9 cellular contexts compared by ENCODE assay signal in genomic region chr3:69948246-69948862, GRCh38. TPM values are rescaled to one million over a fixed set of nuclear protein-coding genes. Genes with fewer than 3 reads are reported as not detected.
DNase-seq lines count a peak whose midpoint lies in the region; ATAC-seq and TF ChIP-seq lines count a peak whose summit lies in the region.
"Had no signal": no experiment of that assay in that cellular context is flagged by ENCODE, and none has a peak within 500 bp of the region (broad histone marks: within the 10 kb centered on the region; RNA-seq: fewer than 3 reads in every experiment).

No MANE protein-coding gene starts in this region.

- H3K4me3 ChIP-seq in choroid plexus epithelial cell (ENCODE audit: low read depth, low read length) (no peak overlapping the region), mucosa of descending colon (no peak overlapping the region)
- H3K4me3 ChIP-seq: BLaER1 had no signal

- TF ChIP-seq CTCF in choroid plexus epithelial cell (conservative IDR thresholded peaks at IDR 0.05; ENCODE audit: low read depth, low read length) (peak; percentile 61), mucosa of descending colon (IDR thresholded peaks at IDR 0.05) (peak; percentile 46)

- peak; percentile 60 for ATAC-seq in mucosa of descending colon
- ATAC-seq in GM18517 (IDR thresholded peaks at IDR 0.05; ENCODE audit: unreplicated experiment): no peak
- no peak for ATAC-seq in GM19351 (IDR thresholded peaks at IDR 0.05; ENCODE audit: unreplicated experiment)
- ATAC-seq in HG03108 (IDR thresholded peaks at IDR 0.05; ENCODE audit: unreplicated experiment): no peak

- intact Hi-C loops in mucosa of descending colon (cut with DNase I, micrococcal nuclease): loop anchor here (5.0 to 10.0 kb wide), 2 partner anchors 254 to 256 kb away; no protein-coding TSS in a partner anchor

- H3K9me3 ChIP-seq in mucosa of descending colon: no peaks in the 10 kb centered on the region
- H3K9me3 ChIP-seq: BLaER1 had no signal

- H3K4me1 ChIP-seq in mucosa of descending colon (ENCODE audit: low read depth): peaks cover 4% of the 10 kb centered on the region
- H3K4me1 ChIP-seq: BLaER1 had no signal

- no peaks in the 10 kb centered on the region for H3K36me3 ChIP-seq in mucosa of descending colon (ENCODE audit: low read depth)
- H3K36me3 ChIP-seq: BLaER1 had no signal

- DNase-seq in DMS 273 (lab: John Stamatoyannopoulos, UW; ENCODE audit: unreplicated experiment) (peak; percentile 52), DMS 273 treated with DMSO at 0.1 percent for 48 hours (lab: John Stamatoyannopoulos, UW) (no peak), NAMALWA (ENCODE audit: low spot score) (peak; percentile 49), choroid plexus epithelial cell (ENCODE audit: low read depth) (peak; percentile 76), mucosa of descending colon (peak in 1 of 3 donors; percentile 6)

RNA-seq across cellular contexts. Expression of gene SAMMSON, which starts 51.2 kb away (rescaled TPM):
- not detected for total RNA-seq in mucosa of descending colon
